ENCODE assay signal across 8 cellular contexts in the genomic region with DNA sequence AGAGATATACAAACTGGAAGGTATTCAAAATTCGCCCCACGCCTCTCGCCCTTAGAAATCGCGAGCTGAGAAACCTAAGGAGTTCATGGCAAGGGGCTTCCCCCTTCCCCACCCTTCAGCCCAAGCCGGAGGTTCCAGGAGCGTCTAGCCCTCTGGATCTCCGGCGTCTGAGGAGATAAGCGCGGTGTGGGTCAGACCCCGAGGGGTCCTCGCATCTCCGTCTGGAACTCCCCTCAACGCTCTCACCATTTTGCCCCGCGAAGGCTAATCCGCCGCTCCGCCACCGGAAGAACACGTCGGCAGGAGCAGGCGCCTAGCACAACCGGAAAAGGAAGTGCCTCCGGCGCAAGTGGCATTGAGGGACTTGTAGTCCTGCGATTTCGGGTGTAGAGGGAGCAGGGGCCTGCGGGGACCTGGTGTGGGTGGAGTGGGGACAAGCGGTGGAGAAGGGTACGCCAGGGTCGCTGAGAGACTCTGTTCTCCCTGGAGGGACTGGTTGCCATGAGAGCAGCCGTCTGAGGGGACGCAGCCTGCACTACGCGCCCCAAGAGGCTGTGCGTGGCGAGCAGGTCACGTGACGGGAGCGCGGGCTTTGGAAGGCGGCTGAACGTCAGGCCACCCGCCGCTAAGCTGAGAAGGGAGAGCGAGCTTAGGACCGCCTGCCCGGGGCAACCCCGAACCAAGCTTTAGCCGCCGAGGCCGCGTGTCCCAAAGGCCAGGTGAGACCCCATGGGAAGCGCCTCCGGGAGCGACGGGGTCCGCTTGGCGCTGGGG. TPM values are rescaled to one million over a fixed set of nuclear protein-coding genes. Genes with fewer than 3 reads are reported as not detected.
DNase-seq lines count a peak whose midpoint lies in the region; ATAC-seq and TF ChIP-seq lines count a peak whose summit lies in the region.

Gene FEN1 (plus strand): TSS at position 602 of the 774 bp plus-strand sequence. CDS start 2,451 bp downstream, outside the sequence.
Gene TMEM258 (minus strand): TSS at position 290 of the 774 bp plus-strand sequence. CDS start 41 bp downstream, at position 249.

- peaks cover 38% of the 10 kb centered on the region for H3K36me3 ChIP-seq in thymus (ENCODE audit: control insufficient read depth, insufficient read depth)

- DNase-seq in NCI-H1092 (lab: John Stamatoyannopoulos, UW) (peak; percentile 92), SKM-1 (lab: John Stamatoyannopoulos, UW; ENCODE audit: unreplicated experiment) (peak; percentile 85), glomerular visceral epithelial cell (ENCODE audit: extremely low spot score) (peak; percentile 90), osteocyte (ENCODE audit: extremely low spot score, unreplicated experiment) (peak; percentile 96)
- peak; percentile 88 to 91 for DNase-seq in activated naive CD4-positive, alpha-beta T cell treated with anti-CD3 and anti-CD28 coated beads, Interleukin-2, amount 50 U/mL, for 72 hours (ENCODE audit: low spot score in 2 of 2)

- WGBS in thymus = under 1% methylated on average over 61 of the region's 61 CpGs

- H3K4me3 ChIP-seq in GM08714 (ENCODE audit: low read length) (peak within 1 kb of the TSS; percentile 97), thymus (ENCODE audit: low read length) (peak within 1 kb of the TSS; percentile 82)

- no peaks in the 10 kb centered on the region for H3K27me3 ChIP-seq in thymus (ENCODE audit: control insufficient read depth, insufficient read depth)

- no peaks in the 10 kb centered on the region for H3K9me3 Mint-ChIP-seq in activated naive CD4-positive, alpha-beta T cell treated with anti-CD3 and anti-CD28 coated beads, Interleukin-2, amount 50 U/mL, for 72 hours
- no peaks in the 10 kb centered on the region for H3K9me3 Mint-ChIP-seq in osteocyte (ENCODE audit: unreplicated experiment)

- H3K27ac Mint-ChIP-seq in activated naive CD4-positive, alpha-beta T cell treated with anti-CD3 and anti-CD28 coated beads, Interleukin-2, amount 50 U/mL, for 72 hours = peak within 1 kb of the TSS; percentile 98 to 99
- peak within 1 kb of the TSS; percentile 99 for H3K27ac Mint-ChIP-seq in osteocyte (ENCODE audit: unreplicated experiment)

- H3K9me3 ChIP-seq in thymus (ENCODE audit: control insufficient read depth) = no peaks in the 10 kb centered on the region

- ATAC-seq in HG02588 (IDR thresholded peaks at IDR 0.05; ENCODE audit: unreplicated experiment) = peak; percentile 77
- peak; percentile 90 to 93 for ATAC-seq in activated naive CD4-positive, alpha-beta T cell treated with anti-CD3 and anti-CD28 coated beads, Interleukin-2, amount 50 U/mL, for 72 hours

- H3K4me3 Mint-ChIP-seq in osteocyte (ENCODE audit: unreplicated experiment) = peak within 1 kb of the TSS; percentile 92

- TF ChIP-seq CTCF in osteocyte (IDR thresholded peaks at IDR 0.05) = no peak

- peaks cover 37 to 48% of the 10 kb centered on the region in 2 donors for H3K36me3 Mint-ChIP-seq in activated naive CD4-positive, alpha-beta T cell treated with anti-CD3 and anti-CD28 coated beads, Interleukin-2, amount 50 U/mL, for 72 hours
- H3K36me3 Mint-ChIP-seq in osteocyte (ENCODE audit: unreplicated experiment) = peaks cover 9% of the 10 kb centered on the region

- peak within 1 kb of the TSS; percentile 94 for H3K27ac ChIP-seq in thymus (ENCODE audit: low read depth)

- H3K27me3 Mint-ChIP-seq in osteocyte (ENCODE audit: unreplicated experiment) = no peaks in the 10 kb centered on the region

- peaks cover 23% of the 10 kb centered on the region for H3K4me1 Mint-ChIP-seq in osteocyte (ENCODE audit: unreplicated experiment)

- H3K4me1 ChIP-seq in thymus (ENCODE audit: control insufficient read depth, insufficient read depth, low read length) = peaks cover 14% of the 10 kb centered on the region

RNA-seq across cellular contexts. Expression of gene FEN1, which starts in this region (rescaled TPM):
- total RNA-seq in activated naive CD4-positive, alpha-beta T cell treated with anti-CD3 and anti-CD28 coated beads, Interleukin-2, amount 50 U/mL, for 72 hours = 100 to 1,000 TPM in 1 of 2 donors, 10 to 100 TPM in 1; 80.5 to 104 TPM
- 19.5 and 19.8 TPM in 2 replicates for total RNA-seq in osteocyte
- 10.0 TPM for polyA plus RNA-seq in thymus

RNA-seq across cellular contexts. Expression of gene TMEM258, which starts in this region (rescaled TPM):
- 100 to 1,000 TPM; 145 to 153 TPM for total RNA-seq in activated naive CD4-positive, alpha-beta T cell treated with anti-CD3 and anti-CD28 coated beads, Interleukin-2, amount 50 U/mL, for 72 hours
- 137 and 149 TPM in 2 replicates for total RNA-seq in osteocyte
- polyA plus RNA-seq in thymus = 148 TPM

Comparison
In these comparisons a context has a peak if more than half of its experiments do, and no peak if none do; other contexts are left out.
1. Peak in every context shown above with its lines: DNase-seq, ATAC-seq, H3K4me3 ChIP-seq and H3K27ac ChIP-seq.